1 cellular context compared by ENCODE assay signal in genomic region chr18:3447895-3448844, GRCh38.
TF ChIP-seq lines count a peak whose summit lies in the region.

No MANE protein-coding gene starts in this region.

TF ChIP-seq in SK-N-SH, 30 proteins besides CTCF, POLR2A, EP300 and RAD21 (continued from another document):
- TF ChIP-seq USF2 (IDR thresholded peaks at IDR 0.05; ENCODE audit: borderline replicate concordance, low read depth, low read length) (no peak), MEF2A (IDR thresholded peaks at IDR 0.05; ENCODE audit: borderline replicate concordance, low read depth) (peak; percentile 25; the same call in 1 of the 2 replicates), RCOR1 (IDR thresholded peaks at IDR 0.05; ENCODE audit: low read length) (0 out of 2 replicates have a peak, but pooled peaks have one; percentile 27), TEAD4 (IDR thresholded peaks at IDR 0.05; ENCODE audit: borderline replicate concordance, insufficient read depth) (no peak), FOXM1 (IDR thresholded peaks at IDR 0.05; ENCODE audit: low read depth) (peak; percentile 98), ELF1 (IDR thresholded peaks at IDR 0.05) (no peak), POLR2AphosphoS5 (IDR thresholded peaks at IDR 0.05; ENCODE audit: low read depth, low read length) (peak; percentile 65; the same call in 1 of the 2 replicates), TAF1 (IDR thresholded peaks at IDR 0.05; ENCODE audit: borderline replicate concordance, low read depth, low read length) (peak; percentile 79), REST (IDR thresholded peaks at IDR 0.05; ENCODE audit: low read depth, low read length) (no peak; the same call in 1 of the 2 replicates), GATA2 (CRISPR knock-in tag; IDR thresholded peaks at IDR 0.05) (no peak), JUND (IDR thresholded peaks at IDR 0.05) (no peak), GABPA (IDR thresholded peaks at IDR 0.05; ENCODE audit: low read depth) (peak; percentile 11), RXRA (IDR thresholded peaks at IDR 0.05; ENCODE audit: borderline replicate concordance, low read depth) (peak; percentile 46)
- TF ChIP-seq, protein P1, sequence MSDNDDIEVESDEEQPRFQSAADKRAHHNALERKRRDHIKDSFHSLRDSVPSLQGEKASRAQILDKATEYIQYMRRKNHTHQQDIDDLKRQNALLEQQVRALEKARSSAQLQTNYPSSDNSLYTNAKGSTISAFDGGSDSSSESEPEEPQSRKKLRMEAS (IDR thresholded peaks at IDR 0.05; ENCODE audit: low read depth): peak; percentile 83
